ENCODE assay signal across 15 cellular contexts in genomic region chr10:34523017-34523767, GRCh38.
DNase-seq lines count a peak whose midpoint lies in the region; ATAC-seq and TF ChIP-seq lines count a peak whose summit lies in the region.
"Had no signal": no experiment of that assay in that cellular context is flagged by ENCODE, and none has a peak within 500 bp of the region (broad histone marks: within the 10 kb centered on the region; RNA-seq: fewer than 3 reads in every experiment).

No MANE protein-coding gene starts in this region.

- H3K4me2 ChIP-seq in SU-DHL-6 (ENCODE audit: low read depth, low read length, poor library complexity, severe bottlenecking) = peak overlapping the region; percentile 51

- POLR2A ChIA-PET in CD8-positive, alpha-beta T cell (lab: Charles Lee) = no interaction called here

- H3K27me3 ChIP-seq in CD8-positive, alpha-beta T cell (ENCODE audit: insufficient read depth, low read length) = no peaks in the 10 kb centered on the region
- H3K27me3 ChIP-seq in SU-DHL-6 (ENCODE audit: low read length) (no peaks in the 10 kb centered on the region), aorta (ENCODE audit: control insufficient read depth in 1 of 2, insufficient read depth in 2 of 2, low read length in 1 of 2) (no peaks in the 10 kb centered on the region)
- H3K27me3 ChIP-seq in effector memory CD4-positive, alpha-beta T cell (replicated peaks; ENCODE audit: control insufficient read depth, insufficient read depth, low read length, poor library complexity, severe bottlenecking) = no peaks in the 10 kb centered on the region
- H3K27me3 ChIP-seq: suprapubic skin had no signal

- H3K79me2 ChIP-seq in SU-DHL-6 (ENCODE audit: insufficient read depth, low read length) = no peaks in the 10 kb centered on the region

- CTCF ChIA-PET in CD8-positive, alpha-beta T cell (lab: Charles Lee) = no interaction called here

- H3K9me3 Mint-ChIP-seq in CD8-positive, alpha-beta T cell = peaks cover 2% of the 10 kb centered on the region
- H3K9me3 Mint-ChIP-seq in immature natural killer cell = no peaks in the 10 kb centered on the region
- H3K9me3 Mint-ChIP-seq: activated naive CD4-positive, alpha-beta T cell treated with anti-CD3 and anti-CD28 coated beads for 36 hours had no signal

- no peak for DNase-seq in CD8-positive, alpha-beta T cell
- DNase-seq in HCEC 1CT (peak; percentile 60), immature natural killer cell (no peak), aorta (no peak)
- DNase-seq in effector memory CD4-positive, alpha-beta T cell = no peak
- DNase-seq in activated CD8-positive, alpha-beta memory T cell treated with anti-CD3 and anti-CD28 coated beads, Interleukin-2, amount 50 U/mL, for 48 hours = no peak
- DNase-seq: activated CD8-positive, alpha-beta memory T cell treated with anti-CD3 and anti-CD28 coated beads, Interleukin-2, amount 50 U/mL, for 4 hours; activated naive CD4-positive, alpha-beta T cell treated with anti-CD3 and anti-CD28 coated beads for 36 hours; effector CD4-positive, alpha-beta T cell; kidney glomerular epithelial cell; stimulated activated CD4-positive, alpha-beta T cell treated with anti-CD3 and anti-CD28 coated beads, Interleukin-4, amount 100 ng/mL, for 24 hours; stimulated activated CD8-positive, alpha-beta memory T cell treated with anti-CD3 and anti-CD28 coated beads, Interleukin-4, amount 100 ng/mL, for 48 hours had no signal

- peak overlapping the region; percentile 44 for H3K4me3 Mint-ChIP-seq in CD8-positive, alpha-beta T cell
- peak overlapping the region in 3 of 5 donors; percentile 14 to 37 (median 31) for H3K4me3 Mint-ChIP-seq in immature natural killer cell
- H3K4me3 Mint-ChIP-seq: activated naive CD4-positive, alpha-beta T cell treated with anti-CD3 and anti-CD28 coated beads for 36 hours had no signal

- H3K9me3 ChIP-seq in CD8-positive, alpha-beta T cell (ENCODE audit: low read length) = no peaks in the 10 kb centered on the region
- no peaks in the 10 kb centered on the region for H3K9me3 ChIP-seq in SU-DHL-6 (ENCODE audit: insufficient read depth, low read length)
- H3K9me3 ChIP-seq in effector memory CD4-positive, alpha-beta T cell (ENCODE audit: control insufficient read depth, low read length) = no peaks in the 10 kb centered on the region
- H3K9me3 ChIP-seq in aorta (ENCODE audit: control insufficient read depth, low read length) = no peaks in the 10 kb centered on the region
- H3K9me3 ChIP-seq: HAP-1, suprapubic skin had no signal

- no peak for ATAC-seq in CD8-positive, alpha-beta T cell
- no peak for ATAC-seq in aorta (ENCODE audit: low FRiP score)

- no peak overlapping the region for H3K4me3 ChIP-seq in CD8-positive, alpha-beta T cell (ENCODE audit: low read depth, low read length)
- no peak overlapping the region for H3K4me3 ChIP-seq in SU-DHL-6 (ENCODE audit: insufficient read depth, low read length, poor library complexity, severe bottlenecking)
- H3K4me3 ChIP-seq in effector memory CD4-positive, alpha-beta T cell (ENCODE audit: insufficient read depth, low read depth, low read length, poor library complexity, severe bottlenecking) = no peak overlapping the region
- H3K4me3 ChIP-seq in aorta (ENCODE audit: low read length in 2 of 2) = no peak overlapping the region
- H3K4me3 ChIP-seq: HAP-1, suprapubic skin had no signal

- no peaks in the 10 kb centered on the region for H4K20me1 ChIP-seq in SU-DHL-6 (ENCODE audit: low read depth, low read length)

- H3K4me1 ChIP-seq in CD8-positive, alpha-beta T cell (ENCODE audit: insufficient read depth, low read length) = no peaks in the 10 kb centered on the region
- H3K4me1 ChIP-seq in effector memory CD4-positive, alpha-beta T cell (ENCODE audit: control insufficient read depth, insufficient read depth, low read length, poor library complexity, severe bottlenecking) = no peaks in the 10 kb centered on the region
- peaks cover 0 to 3% of the 10 kb centered on the region in 2 donors for H3K4me1 ChIP-seq in aorta (ENCODE audit: control insufficient read depth in 1 of 2, insufficient read depth in 2 of 2, low read length in 2 of 2)

- no peaks in the 10 kb centered on the region for H3K9me2 ChIP-seq in SU-DHL-6 (replicated peaks; ENCODE audit: insufficient read depth, low read length)

- no peak for TF ChIP-seq CTCF in CD8-positive, alpha-beta T cell (IDR thresholded peaks at IDR 0.05)
- no peak for TF ChIP-seq CTCF in SU-DHL-6 (IDR thresholded peaks at IDR 0.05; ENCODE audit: insufficient read depth, low read length, poor library complexity, severe bottlenecking)

- H3K4me1 Mint-ChIP-seq in CD8-positive, alpha-beta T cell (ENCODE audit: low read depth) = peaks cover 3% of the 10 kb centered on the region
- no peaks in the 10 kb centered on the region for H3K4me1 Mint-ChIP-seq in immature natural killer cell

- H3K27me3 Mint-ChIP-seq in CD8-positive, alpha-beta T cell (ENCODE audit: low read depth) = no peaks in the 10 kb centered on the region
- peaks cover 2 to 6% (median 2%) of the 10 kb centered on the region in 3 donors for H3K27me3 Mint-ChIP-seq in immature natural killer cell (ENCODE audit: low read depth in 3 of 3)

- 96 to 97% methylated on average over 3 of the region's 3 CpGs for WGBS in aorta, 2 donors

- intact Hi-C loops in CD8-positive, alpha-beta T cell (cut with DNase I, micrococcal nuclease) = loop anchor here in 1 of 2 experiments (10.0 kb wide), 1 partner anchor 112 kb away; no protein-coding TSS in a partner anchor
- intact Hi-C loops in aorta (cut with DNase I) = loop anchor here in 1 of 2 donors (10.0 kb wide), 1 partner anchor 112 kb away; no protein-coding TSS in a partner anchor

- no peak overlapping the region for H3K27ac ChIP-seq in CD8-positive, alpha-beta T cell (ENCODE audit: low read depth, low read length)
- no peak overlapping the region for H3K27ac ChIP-seq in SU-DHL-6 (ENCODE audit: low read depth, low read length)
- no peak overlapping the region for H3K27ac ChIP-seq in effector memory CD4-positive, alpha-beta T cell (ENCODE audit: insufficient read depth, low read length, poor library complexity, severe bottlenecking)
- no peak overlapping the region for H3K27ac ChIP-seq in aorta (ENCODE audit: low read depth in 1 of 2, low read length in 2 of 2)
- H3K27ac ChIP-seq: suprapubic skin had no signal

- peak overlapping the region; percentile 11 for H3K27ac Mint-ChIP-seq in CD8-positive, alpha-beta T cell
- no peak overlapping the region for H3K27ac Mint-ChIP-seq in immature natural killer cell
- H3K27ac Mint-ChIP-seq: activated naive CD4-positive, alpha-beta T cell treated with anti-CD3 and anti-CD28 coated beads for 36 hours had no signal

- 0 out of 2 replicates have a peak overlapping the region, but pooled peaks have one; percentile 7 for H3K9ac ChIP-seq in SU-DHL-6 (ENCODE audit: low read length)

- peak overlapping the region; percentile 74 for H2AFZ ChIP-seq in SU-DHL-6 (ENCODE audit: low read depth, low read length, severe bottlenecking)

- H3K36me3 Mint-ChIP-seq in CD8-positive, alpha-beta T cell = no peaks in the 10 kb centered on the region
- no peaks in the 10 kb centered on the region for H3K36me3 Mint-ChIP-seq in immature natural killer cell

- H3F3A ChIP-seq in SU-DHL-6 (ENCODE audit: insufficient read depth) = no peaks in the 10 kb centered on the region

- no peaks in the 10 kb centered on the region for H3K36me3 ChIP-seq in CD8-positive, alpha-beta T cell (ENCODE audit: insufficient read depth, low read length)
- H3K36me3 ChIP-seq in SU-DHL-6 (ENCODE audit: low read length) (no peaks in the 10 kb centered on the region), aorta (ENCODE audit: control insufficient read depth in 1 of 2, insufficient read depth in 2 of 2, low read length in 1 of 2) (no peaks in the 10 kb centered on the region)
- no peaks in the 10 kb centered on the region for H3K36me3 ChIP-seq in effector memory CD4-positive, alpha-beta T cell (ENCODE audit: control insufficient read depth, insufficient read depth, low read length)
- H3K36me3 ChIP-seq: HAP-1, suprapubic skin had no signal
